Comparison of ENCODE assay signal across 8 cellular contexts in the genomic region with DNA sequence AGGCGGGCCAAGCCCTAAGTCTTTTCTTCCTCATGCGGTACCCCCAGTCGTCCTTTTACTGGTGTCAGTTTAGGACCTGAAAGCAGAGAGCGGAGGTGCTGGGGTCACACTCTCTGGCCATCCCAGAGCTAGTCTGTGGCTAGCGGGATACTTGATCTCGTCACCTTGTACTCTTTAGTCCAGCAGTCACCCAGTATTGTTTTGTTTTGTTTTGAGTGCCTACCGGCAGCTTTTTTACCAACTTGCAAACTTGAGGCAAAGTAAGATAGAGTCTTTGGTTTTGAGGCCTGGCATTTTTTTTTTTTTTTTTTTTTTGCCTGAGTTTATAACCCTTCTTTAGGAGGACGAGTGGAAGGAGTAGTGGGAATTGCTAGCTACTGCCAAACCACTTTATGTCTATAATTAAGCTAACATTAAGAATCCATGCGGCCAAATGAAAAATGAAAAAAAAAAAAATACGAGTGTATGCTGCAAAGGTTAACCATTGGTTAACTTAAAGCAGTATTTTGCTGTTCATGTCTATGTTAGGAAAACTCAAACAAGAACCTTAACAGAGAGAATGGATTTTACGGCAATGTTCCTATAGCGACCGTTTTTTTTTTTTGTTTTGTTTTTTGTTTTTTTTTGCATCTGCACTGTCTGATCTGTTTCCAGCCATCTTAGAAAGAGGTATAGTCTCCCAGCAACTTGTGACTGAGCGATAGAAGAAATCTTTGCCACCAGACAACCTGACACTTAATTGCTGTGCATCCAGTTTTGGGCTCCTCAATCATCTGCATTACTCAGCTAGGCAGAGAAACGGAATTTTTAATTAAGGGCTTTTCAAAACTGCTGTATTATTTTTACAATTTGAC. TPM values are rescaled to one million over a fixed set of nuclear protein-coding genes. Genes with fewer than 3 reads are reported as not detected.
DNase-seq lines count a peak whose midpoint lies in the region; ATAC-seq and TF ChIP-seq lines count a peak whose summit lies in the region.

No MANE protein-coding gene starts in this region.

- peak overlapping the region; percentile 82 for H3K9ac ChIP-seq in neural cell (ENCODE audit: low read length)

- no peaks in the 10 kb centered on the region for H3K27me3 ChIP-seq in neural cell (ENCODE audit: insufficient read depth, low read depth, low read length)

- peaks cover 55% of the 10 kb centered on the region for H3K79me2 ChIP-seq in neural cell (replicated peaks; ENCODE audit: insufficient read depth, low read length)

- ATAC-seq in HG02798 (IDR thresholded peaks at IDR 0.05; ENCODE audit: poor library complexity, unreplicated experiment) = peak; percentile 1

- H3K36me3 ChIP-seq in neural cell (ENCODE audit: insufficient read depth, low read length) = no peaks in the 10 kb centered on the region

- CTCF ChIA-PET in RWPE1 (lab: Yijun Ruan, JAX) = interaction anchor here (0.6 to 1.7 kb wide), 4 partner anchors 9 to 498 kb away, joined by 3 to 4 read pairs (median 4); no protein-coding TSS in a partner anchor

- TF ChIP-seq RAD21 in neural cell (conservative IDR thresholded peaks at IDR 0.05) = no peak

- no peaks in the 10 kb centered on the region for H3K9me3 ChIP-seq in neural cell (ENCODE audit: low read length)

- peak overlapping the region; percentile 66 for H2AFZ ChIP-seq in neural cell (ENCODE audit: low read depth, low read length)

- H3K4me3 ChIP-seq in epithelial cell of proximal tubule (ENCODE audit: low read depth, low read length) (peak overlapping the region; percentile 85), neural cell (ENCODE audit: low read length) (peak overlapping the region; percentile 87)

- no peaks in the 10 kb centered on the region for H3K9me2 ChIP-seq in neural cell (ENCODE audit: insufficient read depth, low read length)

- H3K27ac ChIP-seq in RWPE1 (peak overlapping the region; percentile 96), neural cell (ENCODE audit: low read length) (peak overlapping the region; percentile 85)

- TF ChIP-seq EP300 in neural cell (conservative IDR thresholded peaks at IDR 0.05; ENCODE audit: poor library complexity, severe bottlenecking) = no peak

- peak overlapping the region; percentile 49 for H3K4me2 ChIP-seq in neural cell (ENCODE audit: low read length)

- DNase-seq in NCI-H2081 (lab: John Stamatoyannopoulos, UW) (peak; percentile 3 to 7), NCI-H2081 treated with DMSO at 0.1 percent for 48 hours (lab: John Stamatoyannopoulos, UW) (no peak), RWPE1 (ENCODE audit: low spot score) (no peak), epithelial cell of proximal tubule (ENCODE audit: low read depth) (no peak), T1000 (lab: John Stamatoyannopoulos, UW) (no peak), occipital lobe (lab: John Stamatoyannopoulos, UW) (no peak)

- TF ChIP-seq CTCF in RWPE1 (conservative IDR thresholded peaks at IDR 0.05; ENCODE audit: low read depth) (no peak), epithelial cell of proximal tubule (conservative IDR thresholded peaks at IDR 0.05; ENCODE audit: low read depth, low read length) (no peak), neural cell (IDR thresholded peaks at IDR 0.05; ENCODE audit: poor library complexity, severe bottlenecking) (no peak)

- peaks cover 14% of the 10 kb centered on the region for H3F3A ChIP-seq in neural cell (ENCODE audit: insufficient read depth, low read length, poor library complexity, severe bottlenecking)

- no peaks in the 10 kb centered on the region for H4K20me1 ChIP-seq in neural cell (ENCODE audit: insufficient read depth)

- POLR2A ChIA-PET in RWPE1 (lab: Yijun Ruan, JAX; ENCODE audit: low non-redundant PET) = interaction anchor here (0.6 to 0.7 kb wide), 3 partner anchors 72 to 458 kb away, joined by 3 to 6 read pairs (median 4); no protein-coding TSS in a partner anchor

TF ChIP-seq in neural cell, 6 proteins besides CTCF, POLR2A, EP300 and RAD21:
- no peak for TF ChIP-seq EZH2 (IDR thresholded peaks at IDR 0.05; ENCODE audit: borderline replicate concordance, insufficient read depth, low read length, poor library complexity, severe bottlenecking)
- TF ChIP-seq POLR2AphosphoS5 (IDR thresholded peaks at IDR 0.05) = no peak
- TF ChIP-seq MXI1 (conservative IDR thresholded peaks at IDR 0.05; ENCODE audit: poor library complexity, severe bottlenecking) = no peak
- no peak for TF ChIP-seq TAF1 (IDR thresholded peaks at IDR 0.05; ENCODE audit: low read depth)
- TF ChIP-seq, protein P1, sequence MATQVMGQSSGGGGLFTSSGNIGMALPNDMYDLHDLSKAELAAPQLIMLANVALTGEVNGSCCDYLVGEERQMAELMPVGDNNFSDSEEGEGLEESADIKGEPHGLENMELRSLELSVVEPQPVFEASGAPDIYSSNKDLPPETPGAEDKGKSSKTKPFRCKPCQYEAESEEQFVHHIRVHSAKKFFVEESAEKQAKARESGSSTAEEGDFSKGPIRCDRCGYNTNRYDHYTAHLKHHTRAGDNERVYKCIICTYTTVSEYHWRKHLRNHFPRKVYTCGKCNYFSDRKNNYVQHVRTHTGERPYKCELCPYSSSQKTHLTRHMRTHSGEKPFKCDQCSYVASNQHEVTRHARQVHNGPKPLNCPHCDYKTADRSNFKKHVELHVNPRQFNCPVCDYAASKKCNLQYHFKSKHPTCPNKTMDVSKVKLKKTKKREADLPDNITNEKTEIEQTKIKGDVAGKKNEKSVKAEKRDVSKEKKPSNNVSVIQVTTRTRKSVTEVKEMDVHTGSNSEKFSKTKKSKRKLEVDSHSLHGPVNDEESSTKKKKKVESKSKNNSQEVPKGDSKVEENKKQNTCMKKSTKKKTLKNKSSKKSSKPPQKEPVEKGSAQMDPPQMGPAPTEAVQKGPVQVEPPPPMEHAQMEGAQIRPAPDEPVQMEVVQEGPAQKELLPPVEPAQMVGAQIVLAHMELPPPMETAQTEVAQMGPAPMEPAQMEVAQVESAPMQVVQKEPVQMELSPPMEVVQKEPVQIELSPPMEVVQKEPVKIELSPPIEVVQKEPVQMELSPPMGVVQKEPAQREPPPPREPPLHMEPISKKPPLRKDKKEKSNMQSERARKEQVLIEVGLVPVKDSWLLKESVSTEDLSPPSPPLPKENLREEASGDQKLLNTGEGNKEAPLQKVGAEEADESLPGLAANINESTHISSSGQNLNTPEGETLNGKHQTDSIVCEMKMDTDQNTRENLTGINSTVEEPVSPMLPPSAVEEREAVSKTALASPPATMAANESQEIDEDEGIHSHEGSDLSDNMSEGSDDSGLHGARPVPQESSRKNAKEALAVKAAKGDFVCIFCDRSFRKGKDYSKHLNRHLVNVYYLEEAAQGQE (IDR thresholded peaks at IDR 0.05; ENCODE audit: borderline replicate concordance) = no peak
- no peak for TF ChIP-seq SMC3 (conservative IDR thresholded peaks at IDR 0.05; ENCODE audit: poor library complexity)

RNA-seq across cellular contexts. Expression of a gene that starts 56.8 kb away (rescaled TPM):
- total RNA-seq in epithelial cell of proximal tubule (not detected in 2 replicates), occipital lobe (not detected)
- polyA plus RNA-seq in neural cell = not detected in 2 replicates
- polyA minus RNA-seq in neural cell = not detected in 2 replicates

Comparison
In these comparisons a context has a peak if more than half of its experiments do, and no peak if none do; other contexts are left out.
1. DNase-seq: peak in NCI-H2081 (2 of 2); none in NCI-H2081 treated with DMSO at 0.1 percent for 48 hours (single experiment), RWPE1 (single experiment), epithelial cell of proximal tubule (single experiment), T1000 (single experiment) and occipital lobe (single experiment).